Comparison of ENCODE assay signal across 1 cellular context in genomic region chr2:96868555-96869280, GRCh38.
TF ChIP-seq lines count a peak whose summit lies in the region.

No MANE protein-coding gene starts in this region.

TF ChIP-seq in HepG2, 621 proteins besides CTCF, POLR2A, EP300 and RAD21 (continued from another document):
- TF ChIP-seq ZSCAN29 (CRISPR knock-in tag; conservative IDR thresholded peaks at IDR 0.05) (peak; percentile 86; the same call in 1 of the 2 replicates), CHD4 (IDR thresholded peaks at IDR 0.05; ENCODE audit: borderline replicate concordance, low read length) (0 out of 2 replicates have a peak, but pooled peaks have one; percentile 58), ZNF816 (CRISPR knock-in tag; IDR thresholded peaks at IDR 0.05; ENCODE audit: borderline replicate concordance) (peak; percentile 87; the same call in 1 of the 2 replicates), SAP130 (CRISPR knock-in tag; IDR thresholded peaks at IDR 0.05; ENCODE audit: low read depth) (peak; percentile 93), KMT2A (CRISPR knock-in tag; IDR thresholded peaks at IDR 0.05) (peak; percentile 0; the same call in 1 of the 2 replicates), PHF8 (CRISPR knock-in tag; IDR thresholded peaks at IDR 0.05) (peak; percentile 71), ZMYM3 (CRISPR knock-in tag; IDR thresholded peaks at IDR 0.05) (no peak), TARDBP (CRISPR knock-in tag; IDR thresholded peaks at IDR 0.05) (peak; percentile 69; the same call in 1 of the 2 replicates), TBP (CRISPR knock-in tag; IDR thresholded peaks at IDR 0.05) (no peak), ZNF761 (CRISPR knock-in tag; conservative IDR thresholded peaks at IDR 0.05) (no peak; the same call in none of the 2 replicates), STAT5B (CRISPR knock-in tag; IDR thresholded peaks at IDR 0.05) (no peak), ZNF143 (CRISPR knock-in tag; IDR thresholded peaks at IDR 0.05) (0 out of 2 replicates have a peak, but pooled peaks have one; percentile 9), NFIB (CRISPR knock-in tag; IDR thresholded peaks at IDR 0.05; ENCODE audit: borderline replicate concordance) (no peak), SMAD9 (CRISPR knock-in tag; IDR thresholded peaks at IDR 0.05) (no peak), CBFB (CRISPR knock-in tag; IDR thresholded peaks at IDR 0.05) (no peak), ZNF382 (CRISPR knock-in tag; IDR thresholded peaks at IDR 0.05; ENCODE audit: borderline replicate concordance) (no peak), ZNF468 (CRISPR knock-in tag; IDR thresholded peaks at IDR 0.05) (no peak; the same call in 1 of the 2 replicates), MXD3 (CRISPR knock-in tag; IDR thresholded peaks at IDR 0.05) (peak; percentile 26), U2AF1 (optimal IDR thresholded peaks at IDR 0.05; ENCODE audit: low read depth, low read length) (no peak), FLYWCH1 (CRISPR knock-in tag; IDR thresholded peaks at IDR 0.05) (no peak), SRSF9 (IDR thresholded peaks at IDR 0.05; ENCODE audit: borderline replicate concordance, insufficient read depth, low read depth, low read length, poor library complexity, severe bottlenecking) (no peak), E2F5 (CRISPR knock-in tag; conservative IDR thresholded peaks at IDR 0.05) (no peak), RXRB (CRISPR knock-in tag; IDR thresholded peaks at IDR 0.05; ENCODE audit: borderline replicate concordance) (peak; percentile 36; the same call in 1 of the 2 replicates), ZNF280B (CRISPR knock-in tag; IDR thresholded peaks at IDR 0.05; ENCODE audit: borderline replicate concordance) (no peak), MED8 (CRISPR knock-in tag; IDR thresholded peaks at IDR 0.05; ENCODE audit: insufficient replicate concordance) (peak; percentile 73), KDM2A (CRISPR knock-in tag; IDR thresholded peaks at IDR 0.05; ENCODE audit: borderline replicate concordance, low read depth) (peak; percentile 61; the same call in 1 of the 2 replicates), HCFC1 (IDR thresholded peaks at IDR 0.05; ENCODE audit: low read depth, low read length) (no peak), ZNF772 (CRISPR knock-in tag; IDR thresholded peaks at IDR 0.05) (peak; percentile 67; the same call in 1 of the 2 replicates), ZFAT (CRISPR knock-in tag; conservative IDR thresholded peaks at IDR 0.05) (no peak), RAD51 (IDR thresholded peaks at IDR 0.05; ENCODE audit: borderline replicate concordance) (no peak), SP4 (CRISPR knock-in tag; IDR thresholded peaks at IDR 0.05) (peak; percentile 69; the same call in 1 of the 2 replicates), GLMP (CRISPR knock-in tag; IDR thresholded peaks at IDR 0.05; ENCODE audit: borderline replicate concordance) (no peak), ZNF75D (CRISPR knock-in tag; IDR thresholded peaks at IDR 0.05; ENCODE audit: borderline replicate concordance) (no peak), MTERF4 (CRISPR knock-in tag; IDR thresholded peaks at IDR 0.05) (0 out of 2 replicates have a peak, but pooled peaks have one; percentile 45), SKI (IDR thresholded peaks at IDR 0.05; ENCODE audit: partially characterized antibody) (peak; percentile 18), KDM3A (CRISPR knock-in tag; IDR thresholded peaks at IDR 0.05; ENCODE audit: low read depth) (no peak), CC2D1A (CRISPR knock-in tag; IDR thresholded peaks at IDR 0.05) (no peak), ZHX1 (CRISPR knock-in tag; IDR thresholded peaks at IDR 0.05; ENCODE audit: low read depth) (no peak), MBD4 (IDR thresholded peaks at IDR 0.05; ENCODE audit: borderline replicate concordance, low read length) (no peak), ZSCAN5A (CRISPR knock-in tag; IDR thresholded peaks at IDR 0.05; ENCODE audit: borderline replicate concordance) (no peak), RNF2 (conservative IDR thresholded peaks at IDR 0.05; ENCODE audit: low read depth) (no peak), ZNF430 (CRISPR knock-in tag; IDR thresholded peaks at IDR 0.05) (0 out of 2 replicates have a peak, but pooled peaks have one; percentile 35), ZNF780A (CRISPR knock-in tag; IDR thresholded peaks at IDR 0.05) (no peak), MEF2D (CRISPR knock-in tag; IDR thresholded peaks at IDR 0.05) (no peak; the same call in 1 of the 2 replicates), ZNF703 (CRISPR knock-in tag; IDR thresholded peaks at IDR 0.05; ENCODE audit: borderline replicate concordance) (peak; percentile 30; the same call in 1 of the 2 replicates), RCOR2 (CRISPR knock-in tag; IDR thresholded peaks at IDR 0.05) (0 out of 2 replicates have a peak, but pooled peaks have one; percentile 43), BRD4 (CRISPR knock-in tag; IDR thresholded peaks at IDR 0.05) (peak; percentile 81; the same call in 1 of the 2 replicates), KLF13 (CRISPR knock-in tag; IDR thresholded peaks at IDR 0.05) (no peak), MIER3 (CRISPR knock-in tag; IDR thresholded peaks at IDR 0.05; ENCODE audit: borderline replicate concordance) (peak; percentile 6; the same call in 1 of the 2 replicates), POGK (CRISPR knock-in tag; conservative IDR thresholded peaks at IDR 0.05) (0 out of 2 replicates have a peak, but pooled peaks have one; percentile 38), SYNCRIP (IDR thresholded peaks at IDR 0.05; ENCODE audit: insufficient read depth, low read depth, low read length) (no peak), AGO2 (optimal IDR thresholded peaks at IDR 0.05; ENCODE audit: low read depth, low read length) (peak; percentile 79), ZNF720 (CRISPR knock-in tag; IDR thresholded peaks at IDR 0.05) (0 out of 2 replicates have a peak, but pooled peaks have one; percentile 13), ZNF724P (CRISPR knock-in tag; IDR thresholded peaks at IDR 0.05; ENCODE audit: borderline replicate concordance) (peak; percentile 76; the same call in 1 of the 2 replicates), ZNF629 (CRISPR knock-in tag; conservative IDR thresholded peaks at IDR 0.05) (no peak; the same call in 1 of the 2 replicates), LCORL (IDR thresholded peaks at IDR 0.05) (no peak), LCORL (CRISPR knock-in tag; IDR thresholded peaks at IDR 0.05) (peak; percentile 74), ZFY (CRISPR knock-in tag; IDR thresholded peaks at IDR 0.05) (peak; percentile 90), ZNF747 (CRISPR knock-in tag; IDR thresholded peaks at IDR 0.05; ENCODE audit: borderline replicate concordance) (peak; percentile 59; the same call in 1 of the 2 replicates), ZBTB49 (CRISPR knock-in tag; IDR thresholded peaks at IDR 0.05; ENCODE audit: borderline replicate concordance) (no peak), PCBP1 (IDR thresholded peaks at IDR 0.05; ENCODE audit: borderline replicate concordance, low read depth, low read length) (0 out of 2 replicates have a peak, but pooled peaks have one; percentile 79), ZNF350 (CRISPR knock-in tag; IDR thresholded peaks at IDR 0.05; ENCODE audit: borderline replicate concordance, low read depth) (peak; percentile 69; the same call in 1 of the 2 replicates), SIX1 (CRISPR knock-in tag; IDR thresholded peaks at IDR 0.05; ENCODE audit: borderline replicate concordance) (no peak)
TF ChIP-seq in HepG2: peak in this region for 281.
